ENCODE assay signal across 9 cellular contexts in genomic region chr14:30005114-30005698, GRCh38.
DNase-seq lines count a peak whose midpoint lies in the region; ATAC-seq and TF ChIP-seq lines count a peak whose summit lies in the region.
"Had no signal": no experiment of that assay in that cellular context is flagged by ENCODE, and none has a peak within 500 bp of the region (broad histone marks: within the 10 kb centered on the region; RNA-seq: fewer than 3 reads in every experiment).

No MANE protein-coding gene starts in this region.

- no peak overlapping the region for H3K9ac ChIP-seq in smooth muscle cell (ENCODE audit: low read depth)

- H3K4me1 ChIP-seq in Caco-2 (no peaks in the 10 kb centered on the region), HEK293 (ENCODE audit: control insufficient read depth, insufficient read depth, low read length) (peaks cover 9% of the 10 kb centered on the region; the same call in 1 of the 2 replicates), smooth muscle cell (ENCODE audit: low read depth) (no peaks in the 10 kb centered on the region)

- no peak overlapping the region for H3K27ac Mint-ChIP-seq in Caco-2 (ENCODE audit: unreplicated experiment)

- peaks cover 9% of the 10 kb centered on the region for H3K27me3 Mint-ChIP-seq in Caco-2 (ENCODE audit: insufficient read depth, unreplicated experiment)

- no peaks in the 10 kb centered on the region for H3K4me1 Mint-ChIP-seq in Caco-2 (ENCODE audit: low read depth, unreplicated experiment)

- H2AFZ ChIP-seq in smooth muscle cell (ENCODE audit: low read depth) = peak overlapping the region; percentile 90

- peak; percentile 56 to 58 for TF ChIP-seq CTCF in Caco-2 (IDR thresholded peaks at IDR 0.05; ENCODE audit: insufficient read depth in 1 of 2, low read depth in 1 of 2, low read length in 1 of 2, severe bottlenecking in 1 of 2, unreplicated experiment in 1 of 2)
- TF ChIP-seq CTCF in HEK293 (tag by site-specific recombination; IDR thresholded peaks at IDR 0.05) = peak; percentile 33; the same call in 1 of the 2 replicates
- TF ChIP-seq CTCF in WERI-Rb-1 (IDR thresholded peaks at IDR 0.05; ENCODE audit: low read depth, low read length) = peak; percentile 51
- peak; percentile 63 for TF ChIP-seq CTCF in smooth muscle cell (IDR thresholded peaks at IDR 0.05; ENCODE audit: borderline replicate concordance, insufficient read depth, poor library complexity, severe bottlenecking)

- POLR2A ChIA-PET in Caco-2 (lab: Charles Lee) = no interaction called here
- POLR2A ChIA-PET in HEK293 (lab: Yijun Ruan, JAX) = no interaction called here

- H3K4me2 ChIP-seq in smooth muscle cell = peak overlapping the region; percentile 80

- H3K79me2 ChIP-seq in smooth muscle cell (ENCODE audit: low read depth) = no peaks in the 10 kb centered on the region

- no peak overlapping the region for H3K4me3 ChIP-seq in Caco-2 (ENCODE audit: low read depth, low read length)
- H3K4me3 ChIP-seq in HEK293 (ENCODE audit: low read depth, low read length) = no peak overlapping the region
- no peak overlapping the region for H3K4me3 ChIP-seq in WERI-Rb-1 (ENCODE audit: low read depth, low read length)
- peak overlapping the region; percentile 30 for H3K4me3 ChIP-seq in smooth muscle cell

- H3K36me3 Mint-ChIP-seq in Caco-2 (ENCODE audit: insufficient read depth, unreplicated experiment) = peaks cover 5% of the 10 kb centered on the region

- no peaks in the 10 kb centered on the region for H3F3A ChIP-seq in smooth muscle cell (ENCODE audit: low read depth)

- H4K20me1 ChIP-seq in smooth muscle cell (ENCODE audit: low read depth) = no peaks in the 10 kb centered on the region

- intact Hi-C loops in Caco-2 (cut with micrococcal nuclease; ENCODE audit: unreplicated experiment) = loop anchor here (1.0 to 10.0 kb wide), 4 partner anchors 210 to 1251 kb away; no protein-coding TSS in a partner anchor
- intact Hi-C loops in left ventricle myocardium superior (cut with micrococcal nuclease) = loop anchor here (1.0 kb wide), 1 partner anchor 456 kb away; no protein-coding TSS in a partner anchor

- H3K27ac ChIP-seq in HEK293 (ENCODE audit: extremely low read depth, low read depth, low read length) (no peak overlapping the region), WERI-Rb-1 (no peak overlapping the region), smooth muscle cell (ENCODE audit: low read depth) (no peak overlapping the region)

- no peaks in the 10 kb centered on the region for H3K27me3 ChIP-seq in Caco-2 (replicated peaks; ENCODE audit: control insufficient read depth, insufficient read depth, low read length)
- H3K27me3 ChIP-seq in WERI-Rb-1 (ENCODE audit: insufficient read depth, low read depth, severe bottlenecking) = no peaks in the 10 kb centered on the region
- no peaks in the 10 kb centered on the region for H3K27me3 ChIP-seq in smooth muscle cell (ENCODE audit: low read depth)

- CTCF ChIA-PET in Caco-2 (lab: Charles Lee) = no interaction called here
- CTCF ChIA-PET in HEK293 (lab: Yijun Ruan, JAX) = interaction anchor here (0.6 to 2.9 kb wide), 13 partner anchors 33 to 727 kb away, joined by 3 to 24 read pairs (median 4); no protein-coding TSS in a partner anchor

- H3K36me3 ChIP-seq in Caco-2 (ENCODE audit: control insufficient read depth, insufficient read depth, low read length) (no peaks in the 10 kb centered on the region), HEK293 (ENCODE audit: control insufficient read depth in 2 of 2, insufficient read depth in 1 of 2, low read length in 2 of 2) (no peaks in the 10 kb centered on the region), WERI-Rb-1 (no peaks in the 10 kb centered on the region), smooth muscle cell (ENCODE audit: low read depth) (no peaks in the 10 kb centered on the region)

- DNase-seq in Caco-2 (peak in 1 of 2 experiments; percentile 20), NCI-H2029 treated with DMSO at 0.1 percent for 48 hours (lab: John Stamatoyannopoulos, UW) (peak; percentile 72), WERI-Rb-1 (peak; percentile 10), left ventricle myocardium superior (no peak), smooth muscle cell (lab: John Stamatoyannopoulos, UW; ENCODE audit: unreplicated experiment) (no peak)

- WGBS in smooth muscle cell (ENCODE audit: low lambda C conversion rate) = 27% methylated on average over 6 of the region's 6 CpGs

- TF ChIP-seq POLR2A in GM18505 (IDR thresholded peaks at IDR 0.05; ENCODE audit: borderline replicate concordance, extremely low read depth, insufficient read depth, insufficient read length) = no peak

- H3K9me3 ChIP-seq in Caco-2 (no peaks in the 10 kb centered on the region), HEK293 (ENCODE audit: control insufficient read depth, insufficient read depth, low read depth, low read length) (no peaks in the 10 kb centered on the region), WERI-Rb-1 (ENCODE audit: severe bottlenecking) (no peaks in the 10 kb centered on the region), smooth muscle cell (replicated peaks; ENCODE audit: low read depth) (no peaks in the 10 kb centered on the region)

- no peaks in the 10 kb centered on the region for H3K9me3 Mint-ChIP-seq in Caco-2 (ENCODE audit: unreplicated experiment)

- BruUV-seq in Caco-2 (replicated peaks; lab: Mats Ljungman, UMichigan) = no TSS peak

- H3K4me3 Mint-ChIP-seq in Caco-2 (ENCODE audit: unreplicated experiment) = no peak overlapping the region

- ATAC-seq in left ventricle myocardium superior = peak; percentile 68
- no peak for ATAC-seq in GM18505 (IDR thresholded peaks at IDR 0.05; ENCODE audit: unreplicated experiment)
- no peak for ATAC-seq in HG02852 (IDR thresholded peaks at IDR 0.05; ENCODE audit: unreplicated experiment)
- ATAC-seq: HCT116 had no signal

TF ChIP-seq in HEK293, 187 proteins besides CTCF, POLR2A, EP300 and RAD21 (continues in another document):
- TF ChIP-seq ZNF155 (tag by site-specific recombination; IDR thresholded peaks at IDR 0.05) (no peak), ZNF768 (tag by site-specific recombination; IDR thresholded peaks at IDR 0.05) (no peak), SETDB1 (IDR thresholded peaks at IDR 0.05; ENCODE audit: insufficient read length, low read length) (no peak), KLF1 (tag by site-specific recombination; IDR thresholded peaks at IDR 0.05) (no peak), ZNF266 (tag by site-specific recombination; IDR thresholded peaks at IDR 0.05; ENCODE audit: low read depth) (no peak), ZNF335 (tag by site-specific recombination; conservative IDR thresholded peaks at IDR 0.05) (no peak), ZFP41 (tag by site-specific recombination; IDR thresholded peaks at IDR 0.05; ENCODE audit: borderline replicate concordance) (no peak), HOXA7 (CRISPR knock-in tag; IDR thresholded peaks at IDR 0.05; ENCODE audit: borderline replicate concordance) (no peak), REPIN1 (tag by site-specific recombination; IDR thresholded peaks at IDR 0.05; ENCODE audit: low read depth) (no peak; the same call in 1 of the 2 replicates)
- TF ChIP-seq, protein P1, sequence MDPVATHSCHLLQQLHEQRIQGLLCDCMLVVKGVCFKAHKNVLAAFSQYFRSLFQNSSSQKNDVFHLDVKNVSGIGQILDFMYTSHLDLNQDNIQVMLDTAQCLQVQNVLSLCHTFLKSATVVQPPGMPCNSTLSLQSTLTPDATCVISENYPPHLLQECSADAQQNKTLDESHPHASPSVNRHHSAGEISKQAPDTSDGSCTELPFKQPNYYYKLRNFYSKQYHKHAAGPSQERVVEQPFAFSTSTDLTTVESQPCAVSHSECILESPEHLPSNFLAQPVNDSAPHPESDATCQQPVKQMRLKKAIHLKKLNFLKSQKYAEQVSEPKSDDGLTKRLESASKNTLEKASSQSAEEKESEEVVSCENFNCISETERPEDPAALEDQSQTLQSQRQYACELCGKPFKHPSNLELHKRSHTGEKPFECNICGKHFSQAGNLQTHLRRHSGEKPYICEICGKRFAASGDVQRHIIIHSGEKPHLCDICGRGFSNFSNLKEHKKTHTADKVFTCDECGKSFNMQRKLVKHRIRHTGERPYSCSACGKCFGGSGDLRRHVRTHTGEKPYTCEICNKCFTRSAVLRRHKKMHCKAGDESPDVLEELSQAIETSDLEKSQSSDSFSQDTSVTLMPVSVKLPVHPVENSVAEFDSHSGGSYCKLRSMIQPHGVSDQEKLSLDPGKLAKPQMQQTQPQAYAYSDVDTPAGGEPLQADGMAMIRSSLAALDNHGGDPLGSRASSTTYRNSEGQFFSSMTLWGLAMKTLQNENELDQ (tag by site-specific recombination; IDR thresholded peaks at IDR 0.05; ENCODE audit: low read depth) = no peak
- TF ChIP-seq, protein P2, sequence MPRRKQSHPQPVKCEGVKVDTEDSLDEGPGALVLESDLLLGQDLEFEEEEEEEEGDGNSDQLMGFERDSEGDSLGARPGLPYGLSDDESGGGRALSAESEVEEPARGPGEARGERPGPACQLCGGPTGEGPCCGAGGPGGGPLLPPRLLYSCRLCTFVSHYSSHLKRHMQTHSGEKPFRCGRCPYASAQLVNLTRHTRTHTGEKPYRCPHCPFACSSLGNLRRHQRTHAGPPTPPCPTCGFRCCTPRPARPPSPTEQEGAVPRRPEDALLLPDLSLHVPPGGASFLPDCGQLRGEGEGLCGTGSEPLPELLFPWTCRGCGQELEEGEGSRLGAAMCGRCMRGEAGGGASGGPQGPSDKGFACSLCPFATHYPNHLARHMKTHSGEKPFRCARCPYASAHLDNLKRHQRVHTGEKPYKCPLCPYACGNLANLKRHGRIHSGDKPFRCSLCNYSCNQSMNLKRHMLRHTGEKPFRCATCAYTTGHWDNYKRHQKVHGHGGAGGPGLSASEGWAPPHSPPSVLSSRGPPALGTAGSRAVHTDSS (tag by site-specific recombination; IDR thresholded peaks at IDR 0.05) = no peak

Comparison
In these comparisons a context has a peak if more than half of its experiments do, and no peak if none do; other contexts are left out.
1. DNase-seq: peak in NCI-H2029 treated with DMSO at 0.1 percent for 48 hours (single experiment) and WERI-Rb-1 (single experiment); none in left ventricle myocardium superior (single experiment) and smooth muscle cell (single experiment).
2. Peak in every context shown above with its lines, with median percentiles within 50 percentile points of each other: CTCF ChIP-seq.